ENCODE assay signal across 11 cellular contexts in genomic region chr4:165025782-165026181, GRCh38. TPM values are rescaled to one million over a fixed set of nuclear protein-coding genes. Genes with fewer than 3 reads are reported as not detected.
"Had no signal": no experiment of that assay in that cellular context is flagged by ENCODE, and none has a peak within 500 bp of the region (broad histone marks: within the 10 kb centered on the region; RNA-seq: fewer than 3 reads in every experiment).

No MANE protein-coding gene starts in this region.

RNA-seq across cellular contexts. Expression of gene TRIM60, which starts 6.0 kb away (rescaled TPM):
- total RNA-seq: OCI-LY7, PC-3, PC-9, Peyer's patch, Right ventricle myocardium inferior, Right ventricle myocardium superior, RPMI7951, SJCRH30, SJSA1, SK-MEL-5, T-cell had no signal

RNA-seq across cellular contexts. Expression of gene TRIM75, which starts 27.9 kb away (rescaled TPM):
- total RNA-seq: OCI-LY7, PC-3, PC-9, Peyer's patch, Right ventricle myocardium inferior, Right ventricle myocardium superior, RPMI7951, SJSA1, SK-MEL-5, T-cell had no signal

RNA-seq across cellular contexts. Expression of gene TRIM61, which starts 48.3 kb away (rescaled TPM):
- total RNA-seq: PC-3, RPMI7951, SJCRH30, SJSA1, SK-MEL-5 had no signal
